In the genomic region with DNA sequence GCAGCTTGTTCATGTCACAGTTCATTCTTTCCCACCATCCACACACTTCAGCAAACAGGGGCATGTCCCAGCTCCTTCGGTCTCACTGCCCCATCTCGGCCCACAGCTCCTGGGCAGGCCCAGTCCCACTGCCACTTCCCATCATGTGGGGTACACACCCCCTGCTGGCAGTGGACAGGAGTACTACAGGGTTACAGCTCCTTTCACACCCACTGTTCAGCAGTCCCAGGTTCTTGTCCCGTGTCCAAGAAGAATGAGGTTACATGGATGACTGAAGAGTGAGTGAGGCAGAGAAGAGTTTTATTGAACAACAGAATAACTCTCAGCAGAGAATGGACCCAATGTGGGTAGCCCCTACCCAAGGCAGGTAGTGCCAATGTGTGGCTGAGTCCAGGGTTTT, we compare ENCODE assay signal across 23 cellular contexts.
DNase-seq lines count a peak whose midpoint lies in the region; ATAC-seq, FAIRE-seq and TF ChIP-seq lines count a peak whose summit lies in the region.
"Had no signal": no experiment of that assay in that cellular context is flagged by ENCODE, and none has a peak within 500 bp of the region (broad histone marks: within the 10 kb centered on the region; RNA-seq: fewer than 3 reads in every experiment).

No MANE protein-coding gene starts in this region.

- H4K20me1 ChIP-seq in keratinocyte (ENCODE audit: control insufficient read depth, extremely low read depth, insufficient read depth, low read length), result no peaks in the 10 kb centered on the region

- POLR2A ChIA-PET in WTC11 (lab: Charles Lee), result interaction anchor here (0.6 kb wide), 1 partner anchor 10 kb away, joined by 3 read pairs; no protein-coding TSS in a partner anchor

- H3K4me3 Mint-ChIP-seq in HFFc6 (no peak overlapping the region), WTC11 (no peak overlapping the region)
- H3K4me3 Mint-ChIP-seq: activated CD4-positive, alpha-beta memory T cell treated with anti-CD3 and anti-CD28 coated beads for 36 hours; activated naive CD4-positive, alpha-beta T cell treated with anti-CD3 and anti-CD28 coated beads, Interleukin-2, amount 50 U/mL, for 24 hours; immature natural killer cell had no signal

- TF ChIP-seq CTCF in HFFc6 (IDR thresholded peaks at IDR 0.05), result peak; percentile 41
- no peak for TF ChIP-seq CTCF in WTC11 (IDR thresholded peaks at IDR 0.05)
- peak in 2 of 3 experiments; percentile 10 to 27 for TF ChIP-seq CTCF in keratinocyte (optimal IDR thresholded peaks at IDR 0.05 in 1 of 3, IDR thresholded peaks at IDR 0.05 in 1 of 3, conservative IDR thresholded peaks at IDR 0.05 in 1 of 3; ENCODE audit: extremely low read depth in 1 of 3, insufficient read depth in 2 of 3, low read length in 3 of 3)

- H3K79me2 ChIP-seq in keratinocyte (ENCODE audit: control insufficient read depth, insufficient read depth, low read length), result no peaks in the 10 kb centered on the region
- H3K79me2 ChIP-seq: parathyroid adenoma had no signal

- no peaks in the 10 kb centered on the region for H3K36me3 ChIP-seq in keratinocyte (ENCODE audit: control insufficient read depth in 2 of 2, extremely low read depth in 1 of 2, insufficient read depth in 2 of 2, low read length in 2 of 2)
- H3K36me3 ChIP-seq: esophagus muscularis mucosa had no signal

- no peaks in the 10 kb centered on the region for H3K27me3 ChIP-seq in keratinocyte (ENCODE audit: control insufficient read depth, extremely low read depth, insufficient read depth, low read length)
- H3K27me3 ChIP-seq: body of pancreas, esophagus muscularis mucosa, testis had no signal

- no peak overlapping the region for H3K27ac ChIP-seq in keratinocyte (ENCODE audit: control insufficient read depth, insufficient read depth, low read length)
- H3K27ac ChIP-seq: body of pancreas, esophagus muscularis mucosa, parathyroid adenoma, testis had no signal

- dilution Hi-C loops in keratinocyte (cut with MboI; ENCODE audit: extremely low pct_ligation_motif_present, low sequenced_read_pairs), result no loop called here

- no peak overlapping the region for H3K4me2 ChIP-seq in keratinocyte (ENCODE audit: control insufficient read depth, extremely low read depth, insufficient read depth, low read depth, low read length)

- no peak overlapping the region for H3K9ac ChIP-seq in keratinocyte (ENCODE audit: control insufficient read depth, extremely low read depth, insufficient read depth, low read length)
- H3K9ac ChIP-seq: parathyroid adenoma had no signal

- H3K9me3 Mint-ChIP-seq in HFFc6 (peaks cover 6% of the 10 kb centered on the region; the same call in 1 of the 2 replicates), WTC11 (peaks cover 31% of the 10 kb centered on the region)
- H3K9me3 Mint-ChIP-seq: activated naive CD4-positive, alpha-beta T cell treated with anti-CD3 and anti-CD28 coated beads, Interleukin-2, amount 50 U/mL, for 24 hours had no signal

- no peak for FAIRE-seq in keratinocyte (lab: Jason Lieb, UNC)
- FAIRE-seq: D721Med, GM19239 had no signal

- no peak overlapping the region for H2AFZ ChIP-seq in keratinocyte (ENCODE audit: control insufficient read depth, low read length)
- H2AFZ ChIP-seq: parathyroid adenoma had no signal

- DNase-seq in EL, result peak; percentile 5
- DNase-seq in HFFc6, result no peak
- peak; percentile 11 for DNase-seq in WTC11 (ENCODE audit: low spot score)
- DNase-seq in keratinocyte (ENCODE audit: low read depth, low spot score), result no peak
- no peak for DNase-seq in NCI-H510A (lab: John Stamatoyannopoulos, UW)
- DNase-seq in NCI-H1048 (lab: John Stamatoyannopoulos, UW), result no peak
- DNase-seq: activated CD4-positive, alpha-beta memory T cell treated with anti-CD3 and anti-CD28 coated beads for 36 hours; activated T-cell treated with anti-CD3 and anti-CD28 coated beads, Interleukin-2, amount 50 U/mL, for 48 hours; body of pancreas; glutamatergic neuron; immature natural killer cell; NCI-H1092 treated with DMSO at 0.1 percent for 48 hours; NCI-H748 treated with DMSO at 0.1 percent for 48 hours; RPMI8226; testis had no signal

- H3K4me3 ChIP-seq in keratinocyte (ENCODE audit: control insufficient read depth in 2 of 3, extremely low read depth in 1 of 3, insufficient read depth in 2 of 3, low read depth in 1 of 3, low read length in 3 of 3), result no peak overlapping the region
- H3K4me3 ChIP-seq: body of pancreas, esophagus muscularis mucosa, lung, testis had no signal

- H3K27ac Mint-ChIP-seq in HFFc6 (no peak overlapping the region), WTC11 (no peak overlapping the region)
- H3K27ac Mint-ChIP-seq: activated CD4-positive, alpha-beta memory T cell treated with anti-CD3 and anti-CD28 coated beads for 36 hours; activated naive CD4-positive, alpha-beta T cell treated with anti-CD3 and anti-CD28 coated beads, Interleukin-2, amount 50 U/mL, for 24 hours; immature natural killer cell had no signal

- H3K36me3 Mint-ChIP-seq in HFFc6 (ENCODE audit: low read depth), result peaks cover 5% of the 10 kb centered on the region
- H3K36me3 Mint-ChIP-seq in WTC11, result peaks cover 22% of the 10 kb centered on the region
- H3K36me3 Mint-ChIP-seq: activated naive CD4-positive, alpha-beta T cell treated with anti-CD3 and anti-CD28 coated beads, Interleukin-2, amount 50 U/mL, for 24 hours had no signal

- no peaks in the 10 kb centered on the region for H3K4me1 ChIP-seq in keratinocyte (ENCODE audit: control insufficient read depth, extremely low read depth, insufficient read depth, low read length)
- H3K4me1 ChIP-seq: body of pancreas, esophagus muscularis mucosa, parathyroid adenoma, testis had no signal

- no peaks in the 10 kb centered on the region for H3K9me1 ChIP-seq in keratinocyte (ENCODE audit: control insufficient read depth, extremely low read depth, insufficient read depth, low read length)

- no peak for ATAC-seq in WTC11
- ATAC-seq in HG02885 (IDR thresholded peaks at IDR 0.05; ENCODE audit: poor library complexity, unreplicated experiment), result no peak
- ATAC-seq in HG03139 (IDR thresholded peaks at IDR 0.05; ENCODE audit: unreplicated experiment), result no peak
- ATAC-seq: body of pancreas had no signal

- H3K9me3 ChIP-seq in keratinocyte (ENCODE audit: control insufficient read depth, low read depth, low read length), result peaks cover 5% of the 10 kb centered on the region
- H3K9me3 ChIP-seq: testis had no signal

- H3K4me1 Mint-ChIP-seq in HFFc6 (ENCODE audit: low read depth), result peaks cover 27% of the 10 kb centered on the region
- peaks cover 10% of the 10 kb centered on the region for H3K4me1 Mint-ChIP-seq in WTC11
- H3K4me1 Mint-ChIP-seq: activated naive CD4-positive, alpha-beta T cell treated with anti-CD3 and anti-CD28 coated beads, Interleukin-2, amount 50 U/mL, for 24 hours had no signal

- H3K27me3 Mint-ChIP-seq in HFFc6 (ENCODE audit: insufficient read depth) (no peaks in the 10 kb centered on the region; the same call in none of the 2 replicates), WTC11 (ENCODE audit: low read depth) (no peaks in the 10 kb centered on the region; the same call in 1 of the 2 replicates)
- H3K27me3 Mint-ChIP-seq: activated CD4-positive, alpha-beta memory T cell treated with anti-CD3 and anti-CD28 coated beads for 36 hours; activated naive CD4-positive, alpha-beta T cell treated with anti-CD3 and anti-CD28 coated beads, Interleukin-2, amount 50 U/mL, for 24 hours had no signal

- CTCF ChIA-PET in WTC11 (lab: Charles Lee), result no interaction called here

TF ChIP-seq in WTC11, 78 proteins besides CTCF, POLR2A, EP300 and RAD21 (continues in another document):
- TF ChIP-seq TEAD1 (CRISPR knock-in tag; IDR thresholded peaks at IDR 0.05), result no peak
- TF ChIP-seq NFE2L1 (CRISPR knock-in tag; IDR thresholded peaks at IDR 0.05), result no peak
- no peak for TF ChIP-seq E2F4 (CRISPR knock-in tag; IDR thresholded peaks at IDR 0.05; ENCODE audit: borderline replicate concordance, low read depth)
- TF ChIP-seq, protein P1, sequence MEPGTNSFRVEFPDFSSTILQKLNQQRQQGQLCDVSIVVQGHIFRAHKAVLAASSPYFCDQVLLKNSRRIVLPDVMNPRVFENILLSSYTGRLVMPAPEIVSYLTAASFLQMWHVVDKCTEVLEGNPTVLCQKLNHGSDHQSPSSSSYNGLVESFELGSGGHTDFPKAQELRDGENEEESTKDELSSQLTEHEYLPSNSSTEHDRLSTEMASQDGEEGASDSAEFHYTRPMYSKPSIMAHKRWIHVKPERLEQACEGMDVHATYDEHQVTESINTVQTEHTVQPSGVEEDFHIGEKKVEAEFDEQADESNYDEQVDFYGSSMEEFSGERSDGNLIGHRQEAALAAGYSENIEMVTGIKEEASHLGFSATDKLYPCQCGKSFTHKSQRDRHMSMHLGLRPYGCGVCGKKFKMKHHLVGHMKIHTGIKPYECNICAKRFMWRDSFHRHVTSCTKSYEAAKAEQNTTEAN (CRISPR knock-in tag; IDR thresholded peaks at IDR 0.05), result no peak
- no peak for TF ChIP-seq TEAD4 (CRISPR knock-in tag; IDR thresholded peaks at IDR 0.05)
- TF ChIP-seq ZNF416 (CRISPR knock-in tag; IDR thresholded peaks at IDR 0.05), result no peak
- TF ChIP-seq, protein P2, sequence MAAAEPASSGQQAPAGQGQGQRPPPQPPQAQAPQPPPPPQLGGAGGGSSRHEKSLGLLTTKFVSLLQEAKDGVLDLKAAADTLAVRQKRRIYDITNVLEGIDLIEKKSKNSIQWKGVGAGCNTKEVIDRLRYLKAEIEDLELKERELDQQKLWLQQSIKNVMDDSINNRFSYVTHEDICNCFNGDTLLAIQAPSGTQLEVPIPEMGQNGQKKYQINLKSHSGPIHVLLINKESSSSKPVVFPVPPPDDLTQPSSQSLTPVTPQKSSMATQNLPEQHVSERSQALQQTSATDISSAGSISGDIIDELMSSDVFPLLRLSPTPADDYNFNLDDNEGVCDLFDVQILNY (CRISPR knock-in tag; IDR thresholded peaks at IDR 0.05), result no peak
- TF ChIP-seq ZNF138 (CRISPR knock-in tag; conservative IDR thresholded peaks at IDR 0.05), result no peak
- no peak for TF ChIP-seq ELF4 (CRISPR knock-in tag; IDR thresholded peaks at IDR 0.05; ENCODE audit: low read depth)

Comparison
In these comparisons a context has a peak if more than half of its experiments do, and no peak if none do; other contexts are left out.
1. DNase-seq: peak in EL (single experiment) and WTC11 (single experiment); none in HFFc6 (single experiment), keratinocyte (single experiment), NCI-H510A (single experiment) and NCI-H1048 (single experiment).